In the genomic region with DNA sequence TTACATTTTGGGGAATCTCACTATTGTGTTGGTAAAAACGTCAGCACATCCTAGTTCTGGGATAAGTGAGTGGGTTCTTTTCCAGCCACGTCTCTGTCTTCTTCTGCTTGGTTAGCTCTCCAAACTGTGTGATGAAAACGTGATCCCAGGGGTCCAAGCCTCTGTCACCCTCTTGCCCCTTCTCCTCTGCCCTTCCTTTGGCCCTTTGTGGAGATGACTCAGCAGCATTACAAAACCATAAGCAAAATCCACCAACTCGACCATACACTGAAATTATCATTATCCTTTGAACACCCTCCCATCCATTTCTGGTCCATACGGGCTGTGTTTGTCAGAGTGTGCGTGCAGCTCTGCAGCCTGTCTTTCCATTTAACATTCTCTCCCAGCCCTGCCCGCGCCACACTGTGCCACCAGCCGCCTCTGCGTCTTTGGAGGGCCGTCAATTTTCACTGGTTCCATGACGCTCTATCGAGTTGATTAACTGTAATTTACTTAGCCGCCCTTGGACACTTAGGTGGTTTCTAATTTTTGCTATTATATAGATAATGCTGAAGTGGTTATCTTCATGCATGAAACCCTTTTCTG, we compare ENCODE assay signal across 16 cellular contexts. TPM values are rescaled to one million over a fixed set of nuclear protein-coding genes. Genes with fewer than 3 reads are reported as not detected.
DNase-seq lines count a peak whose midpoint lies in the region; ATAC-seq and TF ChIP-seq lines count a peak whose summit lies in the region.
"Had no signal": no experiment of that assay in that cellular context is flagged by ENCODE, and none has a peak within 500 bp of the region (broad histone marks: within the 10 kb centered on the region; RNA-seq: fewer than 3 reads in every experiment).

No MANE protein-coding gene starts in this region.

- CTCF ChIA-PET in activated CD8-positive, alpha-beta T cell treated with anti-CD3 and anti-CD28 coated beads for 36 hours (lab: Charles Lee), result interaction anchor here (1.9 kb wide), 2 partner anchors 261 to 271 kb away, joined by 5 read pairs; no protein-coding TSS in a partner anchor

- peaks cover 29% of the 10 kb centered on the region for H3F3A ChIP-seq in smooth muscle cell (ENCODE audit: low read depth)

- WGBS in smooth muscle cell (ENCODE audit: low lambda C conversion rate), result 59% methylated on average over 14 of the region's 14 CpGs

- H3K27ac ChIP-seq in fibroblast of lung (ENCODE audit: insufficient read depth, low read length) (peak overlapping the region; percentile 49), smooth muscle cell (ENCODE audit: low read depth) (peak overlapping the region; percentile 87)
- H3K27ac ChIP-seq: right atrium auricular region had no signal

- H3K36me3 Mint-ChIP-seq in activated CD8-positive, alpha-beta T cell treated with anti-CD3 and anti-CD28 coated beads for 36 hours (ENCODE audit: low read depth), result no peaks in the 10 kb centered on the region

- no peak overlapping the region for H3K4me3 Mint-ChIP-seq in activated CD8-positive, alpha-beta T cell treated with anti-CD3 and anti-CD28 coated beads for 36 hours
- H3K4me3 Mint-ChIP-seq: H9 had no signal

- H3K4me3 ChIP-seq in fibroblast of lung (replicated peaks in 1 of 4; ENCODE audit: control extremely low read depth in 1 of 4, insufficient read depth in 1 of 4, low read depth in 3 of 4, low read length in 4 of 4) (peak overlapping the region in 1 of 4 experiments; percentile 4), smooth muscle cell (no peak overlapping the region)
- H3K4me3 ChIP-seq: right atrium auricular region had no signal

- H4K20me1 ChIP-seq in fibroblast of lung (ENCODE audit: control insufficient read depth, extremely low read depth, insufficient read depth, low read length), result no peaks in the 10 kb centered on the region
- peaks cover 4% of the 10 kb centered on the region for H4K20me1 ChIP-seq in smooth muscle cell (ENCODE audit: low read depth)

- DNase-seq in SKM-1 (lab: John Stamatoyannopoulos, UW; ENCODE audit: unreplicated experiment), result peak; percentile 3
- no peak for DNase-seq in SKM-1 treated with dmso at 0.1 percent for 144 hours (lab: John Stamatoyannopoulos, UW; ENCODE audit: unreplicated experiment)
- peak; percentile 91 for DNase-seq in NCI-H2227 treated with DMSO at 0.1 percent for 48 hours (lab: John Stamatoyannopoulos, UW)
- DNase-seq in fibroblast of lung (ENCODE audit: low read depth in 2 of 2), result peak in 1 of 2 donors; percentile 66
- no peak for DNase-seq in smooth muscle cell (lab: John Stamatoyannopoulos, UW; ENCODE audit: unreplicated experiment)
- DNase-seq in activated CD8-positive, alpha-beta T cell treated with anti-CD3 and anti-CD28 coated beads for 36 hours, result no peak
- DNase-seq in C1 segment of cervical spinal cord (lab: John Stamatoyannopoulos, UW), result no peak
- DNase-seq: Calu3; H9; hippocampal formation; NCI-H1694 treated with DMSO at 0.1 percent for 48 hours; NCI-H526; stimulated activated CD4-positive, alpha-beta T cell treated with anti-CD3 and anti-CD28 coated beads, Interleukin-4, amount 100 ng/mL, for 4 hours; T-helper 9 cell had no signal

- ATAC-seq in HG03097 (IDR thresholded peaks at IDR 0.05; ENCODE audit: low FRiP score, unreplicated experiment), result no peak
- no peak for ATAC-seq in activated CD8-positive, alpha-beta T cell treated with anti-CD3 and anti-CD28 coated beads for 36 hours

- H3K27me3 ChIP-seq in fibroblast of lung (ENCODE audit: control insufficient read depth, insufficient read depth, low read length) (no peaks in the 10 kb centered on the region), smooth muscle cell (ENCODE audit: low read depth) (no peaks in the 10 kb centered on the region)
- H3K27me3 ChIP-seq: right atrium auricular region had no signal

- H3K9me3 Mint-ChIP-seq in activated CD8-positive, alpha-beta T cell treated with anti-CD3 and anti-CD28 coated beads for 36 hours, result no peaks in the 10 kb centered on the region
- H3K9me3 Mint-ChIP-seq: H9 had no signal

- peak overlapping the region; percentile 5 for H3K4me2 ChIP-seq in fibroblast of lung (ENCODE audit: extremely low read depth, insufficient read depth, low read length)
- peak overlapping the region; percentile 70 for H3K4me2 ChIP-seq in smooth muscle cell

- H2AFZ ChIP-seq in fibroblast of lung (ENCODE audit: low read length) (no peak overlapping the region), smooth muscle cell (ENCODE audit: low read depth) (no peak overlapping the region)

- no peaks in the 10 kb centered on the region for H3K36me3 ChIP-seq in fibroblast of lung (ENCODE audit: control insufficient read depth, insufficient read depth, low read length)
- no peaks in the 10 kb centered on the region for H3K36me3 ChIP-seq in smooth muscle cell (ENCODE audit: low read depth)
- H3K36me3 ChIP-seq: right atrium auricular region had no signal

- no peak overlapping the region for H3K27ac Mint-ChIP-seq in activated CD8-positive, alpha-beta T cell treated with anti-CD3 and anti-CD28 coated beads for 36 hours
- H3K27ac Mint-ChIP-seq: H9 had no signal

- no peaks in the 10 kb centered on the region for H3K9me3 ChIP-seq in fibroblast of lung (ENCODE audit: control insufficient read depth, insufficient read depth, low read depth, low read length)
- H3K9me3 ChIP-seq in smooth muscle cell (replicated peaks; ENCODE audit: low read depth), result no peaks in the 10 kb centered on the region
- H3K9me3 ChIP-seq: right atrium auricular region had no signal

- H3K9ac ChIP-seq in fibroblast of lung (ENCODE audit: insufficient read depth, low read length) (no peak overlapping the region), smooth muscle cell (ENCODE audit: low read depth) (no peak overlapping the region)

- H3K27me3 Mint-ChIP-seq in activated CD8-positive, alpha-beta T cell treated with anti-CD3 and anti-CD28 coated beads for 36 hours, result no peaks in the 10 kb centered on the region

- H3K79me2 ChIP-seq in fibroblast of lung (ENCODE audit: control insufficient read depth, insufficient read depth, low read length) (peaks cover 7% of the 10 kb centered on the region), smooth muscle cell (ENCODE audit: low read depth) (peaks cover 6% of the 10 kb centered on the region)

- TF ChIP-seq CTCF in fibroblast of lung (conservative IDR thresholded peaks at IDR 0.05 in 1 of 2, IDR thresholded peaks at IDR 0.05 in 1 of 2; ENCODE audit: low read depth in 1 of 2, low read length in 2 of 2) (no peak), smooth muscle cell (IDR thresholded peaks at IDR 0.05; ENCODE audit: borderline replicate concordance, insufficient read depth, poor library complexity, severe bottlenecking) (no peak)
- no peak for TF ChIP-seq CTCF in activated CD8-positive, alpha-beta T cell treated with anti-CD3 and anti-CD28 coated beads for 36 hours (IDR thresholded peaks at IDR 0.05)

- peaks cover 11% of the 10 kb centered on the region for H3K4me1 ChIP-seq in fibroblast of lung (ENCODE audit: control insufficient read depth, extremely low read depth, insufficient read depth, low read length)
- peaks cover 42% of the 10 kb centered on the region for H3K4me1 ChIP-seq in smooth muscle cell (ENCODE audit: low read depth)

- H3K4me1 Mint-ChIP-seq in activated CD8-positive, alpha-beta T cell treated with anti-CD3 and anti-CD28 coated beads for 36 hours (ENCODE audit: low read depth), result peaks cover 4% of the 10 kb centered on the region

- POLR2A ChIA-PET in activated CD8-positive, alpha-beta T cell treated with anti-CD3 and anti-CD28 coated beads for 36 hours (lab: Charles Lee), result no interaction called here

- intact Hi-C loops in activated CD8-positive, alpha-beta T cell treated with anti-CD3 and anti-CD28 coated beads for 36 hours (cut with micrococcal nuclease), result no loop called here

RNA-seq across cellular contexts. Expression of a gene that starts 16.1 kb away (rescaled TPM):
- total RNA-seq in fibroblast of lung (15.4 and 20.3 TPM in 2 replicates), smooth muscle cell (8.8 and 9.8 TPM in 2 replicates)
- polyA plus RNA-seq in fibroblast of lung (10.1 and 21.2 TPM in 2 replicates), smooth muscle cell (15.8 and 15.9 TPM in 2 replicates)
- 10.3 and 19.7 TPM in 2 replicates for polyA plus RNA-seq in fibroblast of lung (2012)
- polyA minus RNA-seq in fibroblast of lung (ENCODE audit: low replicate concordance), result 9.5 and 20.6 TPM in 2 replicates
- total RNA-seq in activated CD8-positive, alpha-beta T cell treated with anti-CD3 and anti-CD28 coated beads for 36 hours, result 1 to 10 TPM; 6.2 to 7.5 TPM

Comparison
In these comparisons a context has a peak if more than half of its experiments do, and no peak if none do; other contexts are left out.
1. DNase-seq: peak in SKM-1 (single experiment) and NCI-H2227 treated with DMSO at 0.1 percent for 48 hours (single experiment); none in SKM-1 treated with dmso at 0.1 percent for 144 hours (single experiment), smooth muscle cell (single experiment), activated CD8-positive, alpha-beta T cell treated with anti-CD3 and anti-CD28 coated beads for 36 hours (single experiment) and C1 segment of cervical spinal cord (0 of 14).